In genomic region chr21:35925497-35925896, GRCh38 we compare ENCODE assay signal across 11 cellular contexts.
DNase-seq lines count a peak whose midpoint lies in the region; ATAC-seq and TF ChIP-seq lines count a peak whose summit lies in the region.
"Had no signal": no experiment of that assay in that cellular context is flagged by ENCODE, and none has a peak within 500 bp of the region (broad histone marks: within the 10 kb centered on the region; RNA-seq: fewer than 3 reads in every experiment).

No MANE protein-coding gene starts in this region.

- DNase-seq in COLO829 (ENCODE audit: low spot score) (peak; percentile 88), KBM-7 (peak; percentile 19), MCF 10A (ENCODE audit: unreplicated experiment) (peak; percentile 44), osteoblast (ENCODE audit: insufficient read length, low spot score, missing footprints) (no peak), GM10266 (ENCODE audit: extremely low spot score) (no peak), midbrain (lab: John Stamatoyannopoulos, UW) (no peak)
- DNase-seq in CD4-positive, alpha-beta memory T cell, result no peak
- DNase-seq: activated naive CD8-positive, alpha-beta T cell treated with anti-CD3 and anti-CD28 coated beads, Interleukin-2, amount 10 ng/mL, durations not matched to agents 7 days and 5 days had no signal

- ATAC-seq in HG02981 (IDR thresholded peaks at IDR 0.05; ENCODE audit: unreplicated experiment), result no peak

- no peak overlapping the region for H3K4me3 ChIP-seq in osteoblast (ENCODE audit: insufficient read depth, low read length)
- H3K4me3 ChIP-seq in CD4-positive, alpha-beta memory T cell (ENCODE audit: low read length in 2 of 2), result no peak overlapping the region
- H3K4me3 ChIP-seq: tibial nerve had no signal

- POLR2A ChIA-PET in MCF 10A (lab: Yijun Ruan, JAX), result interaction anchor here (1.1 kb wide), 1 partner anchor 145 kb away, joined by 3 read pairs; the partner anchor contains the start of gene CBR1
- POLR2A ChIA-PET in CD4-positive, alpha-beta memory T cell (lab: Charles Lee; ENCODE audit: partially characterized antibody), result no interaction called here

- intact Hi-C loops in MCF 10A (cut with micrococcal nuclease), result no loop called here
- intact Hi-C loops in CD4-positive, alpha-beta memory T cell (cut with micrococcal nuclease), result no loop called here

- no peak overlapping the region for H3K27ac ChIP-seq in osteoblast (ENCODE audit: low read depth, low read length)
- H3K27ac ChIP-seq in CD4-positive, alpha-beta memory T cell (ENCODE audit: low read depth, low read length), result no peak overlapping the region

- no TSS peak for BruUV-seq in MCF 10A (replicated peaks; lab: Mats Ljungman, UMichigan)

- peaks cover 6% of the 10 kb centered on the region for H3K4me1 ChIP-seq in osteoblast (ENCODE audit: insufficient read depth, low read length)
- H3K4me1 ChIP-seq in CD4-positive, alpha-beta memory T cell (ENCODE audit: insufficient read depth, low read length), result no peaks in the 10 kb centered on the region

- no peaks in the 10 kb centered on the region for H3K9me3 ChIP-seq in osteoblast (ENCODE audit: low read depth, low read length)
- no peaks in the 10 kb centered on the region for H3K9me3 ChIP-seq in CD4-positive, alpha-beta memory T cell (ENCODE audit: control insufficient read depth in 1 of 2, low read length in 2 of 2)
- H3K9me3 ChIP-seq: tibial nerve had no signal

- peak overlapping the region; percentile 20 for H3K4me2 ChIP-seq in osteoblast (ENCODE audit: insufficient read depth, low read length)

- CTCF ChIA-PET in MCF 10A (lab: Yijun Ruan, JAX), result interaction anchor here (0.6 to 1.3 kb wide), 3 partner anchors 24 to 1418 kb away, joined by 3 to 4 read pairs (median 3); no protein-coding TSS in a partner anchor
- CTCF ChIA-PET in CD4-positive, alpha-beta memory T cell (lab: Charles Lee; ENCODE audit: partially characterized antibody), result no interaction called here

- peak overlapping the region; percentile 10 for H3K27ac Mint-ChIP-seq in MCF 10A (ENCODE audit: low read depth, unreplicated experiment)
- peak overlapping the region in 1 of 7 donors; percentile 2 for H3K27ac Mint-ChIP-seq in CD4-positive, alpha-beta memory T cell
- H3K27ac Mint-ChIP-seq: activated naive CD8-positive, alpha-beta T cell treated with anti-CD3 and anti-CD28 coated beads, Interleukin-2, amount 10 ng/mL, durations not matched to agents 7 days and 5 days; T-helper 1 cell treated with Interleukin-12 subunit alpha and Interleukin-12 subunit beta and Interleukin-4 antibody, amounts not matched to agents 30 μg/mL and 1 μg/mL, for 36 hours had no signal

- H3K4me3 Mint-ChIP-seq in MCF 10A (ENCODE audit: unreplicated experiment), result no peak overlapping the region
- H3K4me3 Mint-ChIP-seq in CD4-positive, alpha-beta memory T cell, result peak overlapping the region in 1 of 8 donors; percentile 61
- H3K4me3 Mint-ChIP-seq: activated naive CD8-positive, alpha-beta T cell treated with anti-CD3 and anti-CD28 coated beads, Interleukin-2, amount 10 ng/mL, durations not matched to agents 7 days and 5 days; T-helper 1 cell treated with Interleukin-12 subunit alpha and Interleukin-12 subunit beta and Interleukin-4 antibody, amounts not matched to agents 30 μg/mL and 1 μg/mL, for 36 hours had no signal

- no peaks in the 10 kb centered on the region for H3K27me3 ChIP-seq in osteoblast (ENCODE audit: insufficient read depth, low read length)
- peaks cover 3% of the 10 kb centered on the region for H3K27me3 ChIP-seq in CD4-positive, alpha-beta memory T cell (ENCODE audit: insufficient read depth, low read length)
- H3K27me3 ChIP-seq: tibial nerve had no signal

- no peaks in the 10 kb centered on the region for H3K36me3 ChIP-seq in osteoblast (ENCODE audit: insufficient read depth, low read length)
- no peaks in the 10 kb centered on the region for H3K36me3 ChIP-seq in CD4-positive, alpha-beta memory T cell (ENCODE audit: insufficient read depth, low read length)
- H3K36me3 ChIP-seq: tibial nerve had no signal

- no peaks in the 10 kb centered on the region for H3K9me3 Mint-ChIP-seq in MCF 10A (ENCODE audit: unreplicated experiment)
- peaks cover 0 to 2% (median 0%) of the 10 kb centered on the region in 8 donors for H3K9me3 Mint-ChIP-seq in CD4-positive, alpha-beta memory T cell
- H3K9me3 Mint-ChIP-seq: activated naive CD8-positive, alpha-beta T cell treated with anti-CD3 and anti-CD28 coated beads, Interleukin-2, amount 10 ng/mL, durations not matched to agents 7 days and 5 days; T-helper 1 cell treated with Interleukin-12 subunit alpha and Interleukin-12 subunit beta and Interleukin-4 antibody, amounts not matched to agents 30 μg/mL and 1 μg/mL, for 36 hours had no signal

- no peaks in the 10 kb centered on the region for H4K20me1 ChIP-seq in osteoblast (ENCODE audit: insufficient read depth, low read length)

- H2AFZ ChIP-seq in osteoblast (ENCODE audit: low read length), result peak overlapping the region; percentile 57

- H3K4me1 Mint-ChIP-seq in MCF 10A (ENCODE audit: insufficient read depth, unreplicated experiment), result peaks cover 29% of the 10 kb centered on the region
- no peaks in the 10 kb centered on the region for H3K4me1 Mint-ChIP-seq in CD4-positive, alpha-beta memory T cell

- no peak for TF ChIP-seq CTCF in MCF 10A (IDR thresholded peaks at IDR 0.05; ENCODE audit: unreplicated experiment)
- TF ChIP-seq CTCF in osteoblast (IDR thresholded peaks at IDR 0.05; ENCODE audit: extremely low read depth, low read depth, low read length), result no peak
- TF ChIP-seq CTCF in GM10266 (IDR thresholded peaks at IDR 0.05; ENCODE audit: control insufficient read depth, insufficient read depth, low read depth, missing control alignments), result no peak

- no peaks in the 10 kb centered on the region for H3K79me2 ChIP-seq in osteoblast (ENCODE audit: insufficient read depth, low read length)

- no peaks in the 10 kb centered on the region for H3K27me3 Mint-ChIP-seq in MCF 10A (ENCODE audit: insufficient read depth, unreplicated experiment)
- H3K27me3 Mint-ChIP-seq in CD4-positive, alpha-beta memory T cell, result peaks cover 22 to 36% of the 10 kb centered on the region in 2 donors

- H3K36me3 Mint-ChIP-seq in MCF 10A (ENCODE audit: insufficient read depth, unreplicated experiment), result no peaks in the 10 kb centered on the region
- H3K36me3 Mint-ChIP-seq in CD4-positive, alpha-beta memory T cell, result no peaks in the 10 kb centered on the region
- H3K36me3 Mint-ChIP-seq: activated naive CD8-positive, alpha-beta T cell treated with anti-CD3 and anti-CD28 coated beads, Interleukin-2, amount 10 ng/mL, durations not matched to agents 7 days and 5 days had no signal

- in situ Hi-C loops in KBM-7 (cut with MboI; ENCODE audit: low pct_unique_long_range_greater_than_20kb, low sequenced_read_pairs), result no loop called here

Comparison
In these comparisons a context has a peak if more than half of its experiments do, and no peak if none do; other contexts are left out.
1. DNase-seq: peak in COLO829 (single experiment), KBM-7 (single experiment) and MCF 10A (single experiment); none in osteoblast (single experiment), CD4-positive, alpha-beta memory T cell (0 of 5), GM10266 (single experiment) and midbrain (single experiment).